In genomic region chr3:129182390-129183180, GRCh38 we compare ENCODE assay signal across 7 cellular contexts. TPM values are rescaled to one million over a fixed set of nuclear protein-coding genes. Genes with fewer than 3 reads are reported as not detected.
DNase-seq lines count a peak whose midpoint lies in the region; ATAC-seq, FAIRE-seq and TF ChIP-seq lines count a peak whose summit lies in the region.

No MANE protein-coding gene starts in this region.

- peak; percentile 74 for FAIRE-seq in GM12892 (lab: Jason Lieb, UNC)
- no peak for FAIRE-seq in HepG2 (lab: Jason Lieb, UNC)

- TF ChIP-seq EP300 in HepG2 (IDR thresholded peaks at IDR 0.05; ENCODE audit: low read depth in 2 of 2, low read length in 2 of 2), result no peak
- TF ChIP-seq EP300 in HepG2 (CRISPR knock-in tag; IDR thresholded peaks at IDR 0.05; ENCODE audit: borderline replicate concordance), result no peak

- H3K79me2 ChIP-seq in HepG2 (ENCODE audit: insufficient read depth, low read length), result peaks cover 69% of the 10 kb centered on the region

- peaks cover 51% of the 10 kb centered on the region for H4K20me1 ChIP-seq in HepG2 (ENCODE audit: insufficient read depth, low read length)

- WGBS in HepG2 (ENCODE audit: low lambda C conversion rate), result 2% methylated on average over 23 of the region's 23 CpGs
- WGBS in thymus, result under 1% methylated on average over 23 of the region's 23 CpGs

- BruUV-seq in HepG2 (replicated peaks; lab: Mats Ljungman, UMichigan), result TSS peak; percentile 55

- peak overlapping the region; percentile 96 to 100 for H3K27ac ChIP-seq in breast epithelium
- peak overlapping the region; percentile 99 for H3K27ac ChIP-seq in HepG2 (ENCODE audit: extremely low read length, insufficient read depth, low read length)
- peak overlapping the region; percentile 97 for H3K27ac ChIP-seq in thymus (ENCODE audit: low read depth)

- CTCF ChIA-PET in HepG2 (lab: Yijun Ruan, JAX; ENCODE audit: low intra/inter-chr PET ratio, low total read pairs), result no interaction called here

- TF ChIP-seq RAD21 in HepG2 (CRISPR knock-in tag; IDR thresholded peaks at IDR 0.05), result no peak

- H3K4me3 ChIP-seq in breast epithelium (peak overlapping the region; percentile 94 to 100 (median 96)), HepG2 (replicated peaks in 1 of 3; ENCODE audit: insufficient read depth in 1 of 3, low read depth in 2 of 3, low read length in 3 of 3) (peak overlapping the region; percentile 90 to 95 (median 91)), thymus (ENCODE audit: low read length) (peak overlapping the region; percentile 79)

- TF ChIP-seq POLR2A in GM12892 (IDR thresholded peaks at IDR 0.05; ENCODE audit: low read depth, low read length), result peak; percentile 41; the same call in 1 of the 2 replicates
- TF ChIP-seq POLR2A in breast epithelium (IDR thresholded peaks at IDR 0.05), result no peak
- peak in 1 of 2 experiments; percentile 53; a peak in 2 of 4 replicates for TF ChIP-seq POLR2A in HepG2 (IDR thresholded peaks at IDR 0.05; ENCODE audit: insufficient read depth in 1 of 2, low read depth in 2 of 2, low read length in 2 of 2)

- intact Hi-C loops in breast epithelium (cut with DNase I; ENCODE audit: low total_unique reads) (no loop called here), HepG2 (cut with micrococcal nuclease; ENCODE audit: unreplicated experiment) (loop anchor here (5.0 kb wide), 2 partner anchors 45 to 65 kb away; no protein-coding TSS in a partner anchor)

- H3K27me3 ChIP-seq in breast epithelium, result no peaks in the 10 kb centered on the region
- H3K27me3 ChIP-seq in HepG2 (ENCODE audit: control insufficient read depth in 1 of 2, insufficient read depth in 2 of 2, low read length in 2 of 2), result no peaks in the 10 kb centered on the region; a peak in 1 of 5 replicates
- no peaks in the 10 kb centered on the region for H3K27me3 ChIP-seq in thymus (ENCODE audit: control insufficient read depth, insufficient read depth)

- H3K4me1 ChIP-seq in breast epithelium, result peaks cover 3 to 16% of the 10 kb centered on the region in 2 donors
- peaks cover 42% of the 10 kb centered on the region for H3K4me1 ChIP-seq in HepG2 (ENCODE audit: insufficient read depth, low read length)
- H3K4me1 ChIP-seq in thymus (ENCODE audit: control insufficient read depth, insufficient read depth, low read length), result peaks cover 10% of the 10 kb centered on the region

- H3K9me3 ChIP-seq in breast epithelium, result no peaks in the 10 kb centered on the region
- no peaks in the 10 kb centered on the region for H3K9me3 ChIP-seq in HepG2 (ENCODE audit: low read length)
- H3K9me3 ChIP-seq in thymus (ENCODE audit: control insufficient read depth), result no peaks in the 10 kb centered on the region

- H3K4me2 ChIP-seq in HepG2 (ENCODE audit: low read depth, low read length), result peak overlapping the region; percentile 74

- in situ Hi-C loops in HepG2 (cut with HindIII; ENCODE audit: extremely low pct_ligation_motif_present, low pct_unique_long_range_greater_than_20kb), result loop anchor here (10.0 kb wide), 1 partner anchor 62 kb away; the partner anchor contains the start of gene COPG1

- POLR2A ChIA-PET in HepG2 (lab: Yijun Ruan, JAX), result interaction anchor here (0.6 to 2.7 kb wide), 12 partner anchors 13 to 134 kb away, joined by 3 to 25 read pairs (median 6); partner anchors contain the start of genes COPG1, HMCES and RAB43

- TF ChIP-seq CTCF in breast epithelium (IDR thresholded peaks at IDR 0.05) (no peak), HepG2 (CRISPR knock-in tag; IDR thresholded peaks at IDR 0.05) (no peak)

- DNase-seq in GM12892 (ENCODE audit: insufficient read length), result no peak
- peak; percentile 52 for DNase-seq in NCI-H82 (lab: John Stamatoyannopoulos, UW)
- DNase-seq in breast epithelium (ENCODE audit: low spot score in 2 of 2), result no peak
- no peak for DNase-seq in HepG2 (ENCODE audit: low spot score)
- DNase-seq in AG08396 (ENCODE audit: low spot score), result no peak

- H3K36me3 ChIP-seq in breast epithelium, result no peaks in the 10 kb centered on the region
- H3K36me3 ChIP-seq in HepG2 (replicated peaks in 1 of 2; ENCODE audit: control insufficient read depth in 1 of 2, insufficient read depth in 2 of 2, low read length in 2 of 2), result peaks cover 4 to 14% of the 10 kb centered on the region in 2 experiments; a peak in 3 of 5 replicates
- no peaks in the 10 kb centered on the region for H3K36me3 ChIP-seq in thymus (ENCODE audit: control insufficient read depth, insufficient read depth)

- no peak overlapping the region for H2AFZ ChIP-seq in HepG2 (ENCODE audit: low read length)

- ATAC-seq in HepG2 (peak; percentile 5), HG02870 (IDR thresholded peaks at IDR 0.05; ENCODE audit: unreplicated experiment) (no peak)

- H3K9ac ChIP-seq in HepG2 (ENCODE audit: insufficient read depth, low read depth, low read length), result peak overlapping the region; percentile 100

TF ChIP-seq in HepG2, 621 proteins besides CTCF, POLR2A, EP300 and RAD21 (continues in another document):
- TF ChIP-seq HNRNPH1 (optimal IDR thresholded peaks at IDR 0.05; ENCODE audit: low read depth, low read length) (no peak), ZSCAN31 (CRISPR knock-in tag; IDR thresholded peaks at IDR 0.05; ENCODE audit: low read depth) (no peak), ZNF552 (CRISPR knock-in tag; IDR thresholded peaks at IDR 0.05; ENCODE audit: borderline replicate concordance) (no peak), ZNF367 (CRISPR knock-in tag; IDR thresholded peaks at IDR 0.05; ENCODE audit: borderline replicate concordance) (no peak), ARHGAP35 (CRISPR knock-in tag; IDR thresholded peaks at IDR 0.05; ENCODE audit: borderline replicate concordance) (no peak), RBM39 (IDR thresholded peaks at IDR 0.05; ENCODE audit: low read depth, low read length, poor library complexity, severe bottlenecking) (no peak), PHF5A (CRISPR knock-in tag; IDR thresholded peaks at IDR 0.05; ENCODE audit: low read depth, unreplicated experiment) (no peak), ZNF143 (CRISPR knock-in tag; IDR thresholded peaks at IDR 0.05) (no peak), TAF1 (CRISPR knock-in tag; IDR thresholded peaks at IDR 0.05) (no peak), SMAD9 (CRISPR knock-in tag; IDR thresholded peaks at IDR 0.05) (no peak), SIX4 (CRISPR knock-in tag; IDR thresholded peaks at IDR 0.05) (no peak)

RNA-seq across cellular contexts. Expression of gene CNBP, which starts 1.1 kb away (rescaled TPM):
- 328 TPM for polyA plus RNA-seq in GM12892 (2012; ENCODE audit: missing spikeins)
- total RNA-seq in breast epithelium (100 to 1,000 TPM; 384 to 521 (median 495) TPM), HepG2 (2016; rRNA removed; fragmentation: Illumina TruSeq; extraction: Trizol) (354 and 539 TPM in 2 replicates)
- total RNA-seq in HepG2 (2016; cell fraction: cytosol; rRNA removed; fragmentation: Illumina TruSeq; extraction: Trizol; ENCODE audit: low read depth), result 70.7 and 78.0 TPM in 2 replicates
- 375 and 556 TPM in 2 replicates for total RNA-seq in HepG2 (2016; cell fraction: insoluble cytoplasmic fraction; rRNA removed; fragmentation: Illumina TruSeq; extraction: Trizol)
- total RNA-seq in HepG2 (2016; cell fraction: membrane; rRNA removed; fragmentation: Illumina TruSeq; extraction: Trizol), result 180 and 184 TPM in 2 replicates
- 151 and 152 TPM in 2 replicates for total RNA-seq in HepG2 (2016; cell fraction: nucleus; rRNA removed; fragmentation: Illumina TruSeq; extraction: Trizol)
- polyA plus RNA-seq in HepG2 (2011; rRNA removed) (255 and 282 TPM in 2 replicates), thymus (519 TPM)
- polyA plus RNA-seq in HepG2 (2011; cell fraction: cytosol; rRNA removed), result 259 and 344 TPM in 2 replicates
- polyA plus RNA-seq in HepG2 (2011; cell fraction: nucleus; rRNA removed), result 90.4 and 103 TPM in 2 replicates
- polyA plus RNA-seq in HepG2 (2012), result 329 and 363 TPM in 2 replicates
- 60.7 and 77.6 TPM in 2 replicates for polyA plus RNA-seq in HepG2 (2016; cell fraction: cytosol; fragmentation: Illumina TruSeq; extraction: Trizol; ENCODE audit: low read depth)
- polyA plus RNA-seq in HepG2 (2016; cell fraction: insoluble cytoplasmic fraction; fragmentation: Illumina TruSeq; extraction: Trizol; ENCODE audit: low read depth), result 584 and 626 TPM in 2 replicates
- 134 and 143 TPM in 2 replicates for polyA plus RNA-seq in HepG2 (2016; cell fraction: membrane; fragmentation: Illumina TruSeq; extraction: Trizol; ENCODE audit: low read depth)
- 244 and 258 TPM in 2 replicates for polyA plus RNA-seq in HepG2 (2016; cell fraction: nucleus; fragmentation: Illumina TruSeq; extraction: Trizol; ENCODE audit: insufficient read depth, low read depth)
- 166 and 313 TPM in 2 replicates for polyA minus RNA-seq in HepG2 (2011; rRNA and poly(A)+ RNA removed; ENCODE audit: low replicate concordance)
- 127 and 135 TPM in 2 replicates for polyA minus RNA-seq in HepG2 (2011; cell fraction: cytosol; rRNA and poly(A)+ RNA removed)
- 82.0 and 97.6 TPM in 2 replicates for polyA minus RNA-seq in HepG2 (2011; cell fraction: nucleus; rRNA and poly(A)+ RNA removed)

RNA-seq across cellular contexts. Expression of gene ISY1, which starts 21.7 kb away (rescaled TPM):
- 36.9 TPM for polyA plus RNA-seq in GM12892 (2012; ENCODE audit: missing spikeins)
- total RNA-seq in breast epithelium, result 10 to 100 TPM; 21.4 to 27.9 (median 21.7) TPM
- total RNA-seq in HepG2 (2016; rRNA removed; fragmentation: Illumina TruSeq; extraction: Trizol), result 39.1 and 59.0 TPM in 2 replicates
- 4.4 and 6.2 TPM in 2 replicates for total RNA-seq in HepG2 (2016; cell fraction: cytosol; rRNA removed; fragmentation: Illumina TruSeq; extraction: Trizol; ENCODE audit: low read depth)
- 35.5 and 58.0 TPM in 2 replicates for total RNA-seq in HepG2 (2016; cell fraction: insoluble cytoplasmic fraction; rRNA removed; fragmentation: Illumina TruSeq; extraction: Trizol)
- total RNA-seq in HepG2 (2016; cell fraction: membrane; rRNA removed; fragmentation: Illumina TruSeq; extraction: Trizol), result 12.0 and 13.2 TPM in 2 replicates
- 9.8 and 14.2 TPM in 2 replicates for total RNA-seq in HepG2 (2016; cell fraction: nucleus; rRNA removed; fragmentation: Illumina TruSeq; extraction: Trizol)
- polyA plus RNA-seq in HepG2 (2011; rRNA removed), result 16.9 and 21.0 TPM in 2 replicates
- polyA plus RNA-seq in HepG2 (2011; cell fraction: cytosol; rRNA removed), result 12.1 and 14.3 TPM in 2 replicates
- 5.3 and 7.2 TPM in 2 replicates for polyA plus RNA-seq in HepG2 (2011; cell fraction: nucleus; rRNA removed)
- 11.8 and 15.3 TPM in 2 replicates for polyA plus RNA-seq in HepG2 (2012)
- polyA plus RNA-seq in HepG2 (2016; cell fraction: cytosol; fragmentation: Illumina TruSeq; extraction: Trizol; ENCODE audit: low read depth), result 4.4 and 5.1 TPM in 2 replicates
- polyA plus RNA-seq in HepG2 (2016; cell fraction: insoluble cytoplasmic fraction; fragmentation: Illumina TruSeq; extraction: Trizol; ENCODE audit: low read depth), result 44.4 and 52.7 TPM in 2 replicates
- polyA plus RNA-seq in HepG2 (2016; cell fraction: membrane; fragmentation: Illumina TruSeq; extraction: Trizol; ENCODE audit: low read depth), result 7.9 and 8.5 TPM in 2 replicates
- polyA plus RNA-seq in HepG2 (2016; cell fraction: nucleus; fragmentation: Illumina TruSeq; extraction: Trizol; ENCODE audit: insufficient read depth, low read depth), result 11.5 and 19.0 TPM in 2 replicates
- polyA minus RNA-seq in HepG2 (2011; rRNA and poly(A)+ RNA removed; ENCODE audit: low replicate concordance), result 10.4 and 33.7 TPM in 2 replicates
- polyA minus RNA-seq in HepG2 (2011; cell fraction: cytosol; rRNA and poly(A)+ RNA removed), result 10.6 and 13.7 TPM in 2 replicates
- polyA minus RNA-seq in HepG2 (2011; cell fraction: nucleus; rRNA and poly(A)+ RNA removed), result 4.4 and 8.0 TPM in 2 replicates
- 34.8 TPM for polyA plus RNA-seq in thymus
